ENCODE assay signal across 8 cellular contexts in the genomic region with DNA sequence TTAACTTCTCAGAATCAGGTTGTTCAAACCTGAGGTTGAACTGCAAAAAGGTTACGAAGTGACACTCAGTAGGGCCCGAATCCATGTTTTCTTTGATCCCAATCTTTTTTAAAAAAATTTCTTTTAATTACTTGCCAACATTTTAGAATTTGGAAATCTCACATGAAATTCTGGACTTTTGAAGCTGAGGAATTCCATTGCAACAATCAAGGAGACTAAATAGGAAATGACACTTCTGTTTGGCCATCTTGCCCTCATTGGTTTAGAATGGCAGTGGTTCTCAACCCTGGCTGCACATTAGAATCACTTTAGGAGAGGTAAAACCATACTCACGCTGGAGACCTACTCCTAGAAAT. TPM values are rescaled to one million over a fixed set of nuclear protein-coding genes. Genes with fewer than 3 reads are reported as not detected.
DNase-seq lines count a peak whose midpoint lies in the region; ATAC-seq and TF ChIP-seq lines count a peak whose summit lies in the region.

No MANE protein-coding gene starts in this region.

- peaks cover 0 to 3% (median 0%) of the 10 kb centered on the region in 7 donors for H3K9me3 Mint-ChIP-seq in CD4-positive, CD25-positive, alpha-beta regulatory T cell
- H3K9me3 Mint-ChIP-seq in natural killer cell = no peaks in the 10 kb centered on the region

- peak overlapping the region; percentile 96 to 99 (median 97) for H3K4me3 Mint-ChIP-seq in CD4-positive, CD25-positive, alpha-beta regulatory T cell
- peak overlapping the region; percentile 99 for H3K4me3 Mint-ChIP-seq in natural killer cell

- H3K27me3 Mint-ChIP-seq in CD4-positive, CD25-positive, alpha-beta regulatory T cell = peaks cover 28% of the 10 kb centered on the region
- peaks cover 7 to 22% of the 10 kb centered on the region in 2 donors for H3K27me3 Mint-ChIP-seq in natural killer cell (ENCODE audit: low read depth in 2 of 2)

- peak overlapping the region; percentile 97 for H3K9ac ChIP-seq in HUES6 (ENCODE audit: low read length)

- peaks cover 8% of the 10 kb centered on the region for H3K36me3 Mint-ChIP-seq in CD4-positive, CD25-positive, alpha-beta regulatory T cell
- H3K36me3 Mint-ChIP-seq in natural killer cell = no peaks in the 10 kb centered on the region

- peak overlapping the region; percentile 98 to 99 (median 98) for H3K27ac Mint-ChIP-seq in CD4-positive, CD25-positive, alpha-beta regulatory T cell
- peak overlapping the region; percentile 97 to 98 for H3K27ac Mint-ChIP-seq in natural killer cell

- peaks cover 33% of the 10 kb centered on the region for H3K4me1 ChIP-seq in CD4-positive, CD25-positive, alpha-beta regulatory T cell (ENCODE audit: control insufficient read depth, insufficient read depth, low read length, poor library complexity, severe bottlenecking)
- H3K4me1 ChIP-seq in HUES6 (ENCODE audit: control insufficient read depth, insufficient read depth, low read length) = peaks cover 19% of the 10 kb centered on the region

- H3K4me1 Mint-ChIP-seq in CD4-positive, CD25-positive, alpha-beta regulatory T cell = peaks cover 14 to 45% (median 24%) of the 10 kb centered on the region in 4 donors
- H3K4me1 Mint-ChIP-seq in natural killer cell = peaks cover 34 to 36% of the 10 kb centered on the region in 2 donors

- DNase-seq in CD4-positive, CD25-positive, alpha-beta regulatory T cell = no peak
- DNase-seq in natural killer cell (no peak), NCI-H1048 (lab: John Stamatoyannopoulos, UW) (no peak)

- peak overlapping the region; percentile 83 for H3K27ac ChIP-seq in CD4-positive, CD25-positive, alpha-beta regulatory T cell (ENCODE audit: insufficient read depth, low read length, poor library complexity, severe bottlenecking)
- H3K27ac ChIP-seq in HUES6 (ENCODE audit: low read depth, low read length) (peak overlapping the region; percentile 37; the same call in 1 of the 2 replicates), cingulate gyrus (ENCODE audit: low read depth, low read length) (peak overlapping the region; percentile 26)

- H3K36me3 ChIP-seq in CD4-positive, CD25-positive, alpha-beta regulatory T cell (ENCODE audit: control insufficient read depth, insufficient read depth, low read length) = no peaks in the 10 kb centered on the region
- H3K36me3 ChIP-seq in HUES6 (ENCODE audit: control insufficient read depth, insufficient read depth, low read length) = peaks cover 6% of the 10 kb centered on the region

- no peaks in the 10 kb centered on the region for H3K9me3 ChIP-seq in CD4-positive, CD25-positive, alpha-beta regulatory T cell (ENCODE audit: control insufficient read depth in 2 of 2, low read length in 2 of 2)
- no peaks in the 10 kb centered on the region for H3K9me3 ChIP-seq in HUES6 (ENCODE audit: control insufficient read depth, insufficient read depth, low read depth, low read length)

- peak overlapping the region; percentile 96 for H3K4me3 ChIP-seq in CD4-positive, CD25-positive, alpha-beta regulatory T cell (ENCODE audit: low read depth, low read length)
- peak overlapping the region; percentile 91 for H3K4me3 ChIP-seq in HUES6 (ENCODE audit: low read depth, low read length)

- no peak for TF ChIP-seq CTCF in natural killer cell (IDR thresholded peaks at IDR 0.05)

- no peak for ATAC-seq in CD4-positive, CD25-positive, alpha-beta regulatory T cell (ENCODE audit: low read depth in 2 of 2)
- peak in 1 of 3 donors; percentile 1 for ATAC-seq in natural killer cell
- no peak for ATAC-seq in HG03097 (IDR thresholded peaks at IDR 0.05; ENCODE audit: low FRiP score, unreplicated experiment)
- no peak for ATAC-seq in GM18517 (IDR thresholded peaks at IDR 0.05; ENCODE audit: unreplicated experiment)
- no peak for ATAC-seq in HG03196 (IDR thresholded peaks at IDR 0.05; ENCODE audit: unreplicated experiment)

- intact Hi-C loops in natural killer cell (cut with micrococcal nuclease) = no loop called here

- peaks cover 4% of the 10 kb centered on the region for H3K27me3 ChIP-seq in CD4-positive, CD25-positive, alpha-beta regulatory T cell (ENCODE audit: control insufficient read depth, insufficient read depth, low read length)
- no peaks in the 10 kb centered on the region for H3K27me3 ChIP-seq in HUES6 (ENCODE audit: control insufficient read depth, insufficient read depth, low read length)

RNA-seq across cellular contexts. Expression of a gene that starts 0.5 kb away (rescaled TPM):
- total RNA-seq in CD4-positive, CD25-positive, alpha-beta regulatory T cell = 414 TPM
- 100 to 1,000 TPM; 217 to 490 (median 368) TPM for polyA plus RNA-seq in CD4-positive, CD25-positive, alpha-beta regulatory T cell
- 100 to 1,000 TPM; 194 to 286 (median 269) TPM for total RNA-seq in natural killer cell

Comparison
In these comparisons a context has a peak if more than half of its experiments do, and no peak if none do; other contexts are left out.
1. H3K27ac ChIP-seq: peak in every context shown above with its lines; median percentile 83 in CD4-positive, CD25-positive, alpha-beta regulatory T cell; 37 in HUES6; 26 in cingulate gyrus.